25 cellular contexts compared by ENCODE assay signal in genomic region chr6:33684983-33685382, GRCh38.
"Had no signal": no experiment of that assay in that cellular context is flagged by ENCODE, and none has a peak within 500 bp of the region (broad histone marks: within the 10 kb centered on the region; RNA-seq: fewer than 3 reads in every experiment).

No MANE protein-coding gene starts in this region.

- H3K27ac Mint-ChIP-seq: activated naive CD8-positive, alpha-beta T cell; activated T-cell treated with anti-CD3 and anti-CD28 coated beads, Interleukin-2, amount 50 U/mL, for 72 hours; memory B cell; nephron; T-cell; T-helper 2 cell treated with Interferon-gamma antibody and Interleukin-4, amounts not matched to agents 5 μg/mL and 100 μg/mL, for 36 hours had no signal

- H3K9me3 Mint-ChIP-seq: activated CD4-positive, alpha-beta T cell treated with anti-CD3 and anti-CD28 coated beads, Interleukin-2, amount 10 ng/mL, durations not matched to agents 24 days and 14 days; activated T-cell treated with anti-CD3 and anti-CD28 coated beads, Interleukin-2, amount 50 U/mL, for 72 hours; memory B cell; nephron; T-cell; T-helper 2 cell treated with Interferon-gamma antibody and Interleukin-4, amounts not matched to agents 5 μg/mL and 100 μg/mL, for 36 hours had no signal

- H3K27me3 Mint-ChIP-seq: activated CD4-positive, alpha-beta T cell treated with anti-CD3 and anti-CD28 coated beads, Interleukin-2, amount 10 ng/mL, durations not matched to agents 24 days and 14 days; activated naive CD8-positive, alpha-beta T cell; memory B cell; T-cell had no signal

- DNase-seq: activated CD4-positive, alpha-beta T cell treated with anti-CD3 and anti-CD28 coated beads, Interleukin-2, amount 10 ng/mL, durations not matched to agents 24 days and 14 days; activated CD8-positive, alpha-beta memory T cell treated with anti-CD3 and anti-CD28 coated beads, Interleukin-2, amount 50 U/mL, for 48 hours; activated gamma-delta T cell treated with Interleukin-2 at 50 U/mL for 16 hours; activated T-cell treated with anti-CD3 and anti-CD28 coated beads, Interleukin-2, amount 50 U/mL, for 72 hours; amniotic stem cell; colonic mucosa; dorsolateral prefrontal cortex; esophagus squamous epithelium; head of caudate nucleus; hypothalamus; left colon; nucleus accumbens; stimulated activated CD4-positive, alpha-beta T cell treated with anti-CD3 and anti-CD28 coated beads, Interleukin-2, amount 100 ng/mL, for 24 hours; stimulated activated naive CD4-positive, alpha-beta T cell; T-cell; upper lobe of right lung had no signal

- H3K27ac ChIP-seq: breast epithelium, colonic mucosa, dorsolateral prefrontal cortex, esophagus squamous epithelium, gastroesophageal sphincter, right lobe of liver, upper lobe of right lung, VCaP had no signal

- H3K4me1 Mint-ChIP-seq: memory B cell, nephron had no signal

- ATAC-seq: activated CD4-positive, CD25-positive, alpha-beta regulatory T cell treated with anti-CD3 and anti-CD28 coated beads, Interleukin-2, amount 50 U/mL, for 24 hours; activated T-cell treated with anti-CD3 and anti-CD28 coated beads, Interleukin-2, amount 50 U/mL, for 72 hours; gastroesophageal sphincter; left colon; right lobe of liver; T-cell; upper lobe of right lung had no signal

- H3K4me3 Mint-ChIP-seq: activated CD4-positive, alpha-beta T cell treated with anti-CD3 and anti-CD28 coated beads, Interleukin-2, amount 10 ng/mL, durations not matched to agents 24 days and 14 days; activated naive CD8-positive, alpha-beta T cell; activated T-cell treated with anti-CD3 and anti-CD28 coated beads, Interleukin-2, amount 50 U/mL, for 72 hours; memory B cell; nephron; T-cell; T-helper 2 cell treated with Interferon-gamma antibody and Interleukin-4, amounts not matched to agents 5 μg/mL and 100 μg/mL, for 36 hours had no signal
